In genomic region chr14:22508662-22509035, GRCh38 we compare ENCODE assay signal across 17 cellular contexts.
DNase-seq lines count a peak whose midpoint lies in the region; ATAC-seq and TF ChIP-seq lines count a peak whose summit lies in the region.
"Had no signal": no experiment of that assay in that cellular context is flagged by ENCODE, and none has a peak within 500 bp of the region (broad histone marks: within the 10 kb centered on the region; RNA-seq: fewer than 3 reads in every experiment).

No MANE protein-coding gene starts in this region.

- H3K27me3 Mint-ChIP-seq in CD4-positive, CD25-positive, alpha-beta regulatory T cell, result no peaks in the 10 kb centered on the region
- no peaks in the 10 kb centered on the region for H3K27me3 Mint-ChIP-seq in effector memory CD8-positive, alpha-beta T cell
- no peaks in the 10 kb centered on the region for H3K27me3 Mint-ChIP-seq in CD14-positive monocyte (ENCODE audit: low read depth in 3 of 3)

- no peaks in the 10 kb centered on the region for H3K79me2 ChIP-seq in SU-DHL-6 (ENCODE audit: insufficient read depth, low read length)

- no peaks in the 10 kb centered on the region for H3K36me3 ChIP-seq in A673 (ENCODE audit: insufficient read depth, low read length, poor library complexity, severe bottlenecking)
- H3K36me3 ChIP-seq in CD4-positive, CD25-positive, alpha-beta regulatory T cell (ENCODE audit: control insufficient read depth, insufficient read depth, low read length), result peaks cover 41% of the 10 kb centered on the region
- H3K36me3 ChIP-seq in SU-DHL-6 (ENCODE audit: low read length), result no peaks in the 10 kb centered on the region
- H3K36me3 ChIP-seq: pancreas had no signal

- peak overlapping the region; percentile 39 for H3K4me2 ChIP-seq in SU-DHL-6 (ENCODE audit: low read depth, low read length, poor library complexity, severe bottlenecking)
- H3K4me2 ChIP-seq: smooth muscle cell had no signal

- H3K9ac ChIP-seq in SU-DHL-6 (ENCODE audit: low read length), result peak overlapping the region; percentile 38

- H3K4me3 Mint-ChIP-seq in CD4-positive, CD25-positive, alpha-beta regulatory T cell, result peak overlapping the region; percentile 85 to 95 (median 89)
- peak overlapping the region; percentile 83 to 91 for H3K4me3 Mint-ChIP-seq in effector memory CD8-positive, alpha-beta T cell
- no peak overlapping the region for H3K4me3 Mint-ChIP-seq in CD14-positive monocyte
- H3K4me3 Mint-ChIP-seq: mesothelial cell of epicardium had no signal

- peaks cover 77% of the 10 kb centered on the region for H3K36me3 Mint-ChIP-seq in CD4-positive, CD25-positive, alpha-beta regulatory T cell
- H3K36me3 Mint-ChIP-seq in effector memory CD8-positive, alpha-beta T cell (ENCODE audit: insufficient read depth), result peaks cover 73% of the 10 kb centered on the region
- no peaks in the 10 kb centered on the region for H3K36me3 Mint-ChIP-seq in CD14-positive monocyte
- H3K36me3 Mint-ChIP-seq: mesothelial cell of epicardium had no signal

- TF ChIP-seq CTCF in A673 (conservative IDR thresholded peaks at IDR 0.05; ENCODE audit: low read depth, low read length), result no peak
- TF ChIP-seq CTCF in SU-DHL-6 (IDR thresholded peaks at IDR 0.05; ENCODE audit: insufficient read depth, low read length, poor library complexity, severe bottlenecking), result no peak
- no peak for TF ChIP-seq CTCF in CD14-positive monocyte (IDR thresholded peaks at IDR 0.05)

- H3K27ac ChIP-seq in A673 (ENCODE audit: low read depth, low read length, poor library complexity, severe bottlenecking), result peak overlapping the region; percentile 89
- H3K27ac ChIP-seq in CD4-positive, CD25-positive, alpha-beta regulatory T cell (ENCODE audit: insufficient read depth, low read length, poor library complexity, severe bottlenecking), result peak overlapping the region; percentile 99
- peak overlapping the region; percentile 82 for H3K27ac ChIP-seq in SU-DHL-6 (ENCODE audit: low read depth, low read length)
- H3K27ac ChIP-seq: pancreas, SK-N-MC had no signal

- no peaks in the 10 kb centered on the region for H3K9me3 Mint-ChIP-seq in CD4-positive, CD25-positive, alpha-beta regulatory T cell
- no peaks in the 10 kb centered on the region for H3K9me3 Mint-ChIP-seq in effector memory CD8-positive, alpha-beta T cell
- no peaks in the 10 kb centered on the region for H3K9me3 Mint-ChIP-seq in CD14-positive monocyte
- H3K9me3 Mint-ChIP-seq: mesothelial cell of epicardium had no signal

- H3K4me3 ChIP-seq in A673 (ENCODE audit: low read depth, low read length, poor library complexity, severe bottlenecking) (peak overlapping the region; percentile 20), SU-DHL-6 (ENCODE audit: insufficient read depth, low read length, poor library complexity, severe bottlenecking) (no peak overlapping the region)
- peak overlapping the region; percentile 90 for H3K4me3 ChIP-seq in CD4-positive, CD25-positive, alpha-beta regulatory T cell (ENCODE audit: low read depth, low read length)
- H3K4me3 ChIP-seq: K562, pancreas, SK-N-MC, smooth muscle cell had no signal

- H3F3A ChIP-seq in SU-DHL-6 (ENCODE audit: insufficient read depth), result peaks cover 23% of the 10 kb centered on the region; the same call in 1 of the 2 replicates

- H3K27me3 ChIP-seq in A673 (replicated peaks; ENCODE audit: insufficient read depth, low read depth, low read length, poor library complexity) (no peaks in the 10 kb centered on the region), SU-DHL-6 (ENCODE audit: low read length) (no peaks in the 10 kb centered on the region)
- no peaks in the 10 kb centered on the region for H3K27me3 ChIP-seq in CD4-positive, CD25-positive, alpha-beta regulatory T cell (ENCODE audit: control insufficient read depth, insufficient read depth, low read length)

- POLR2A ChIA-PET in A673 (lab: Charles Lee; ENCODE audit: low non-redundant PET), result interaction anchor here (0.6 kb wide), 1 partner anchor 8 kb away, joined by 3 read pairs; no protein-coding TSS in a partner anchor

- DNase-seq in A673 (ENCODE audit: low spot score) (peak; percentile 53), MV-4-11 (lab: John Stamatoyannopoulos, UW) (no peak), CD14-positive monocyte (ENCODE audit: low spot score) (no peak), cerebellar cortex (ENCODE audit: low spot score) (no peak)
- DNase-seq in CD4-positive, CD25-positive, alpha-beta regulatory T cell, result no peak
- DNase-seq in effector memory CD8-positive, alpha-beta T cell, result no peak
- DNase-seq: aorta, NCI-H1105 treated with DMSO at 0.1 percent for 48 hours, NCI-H446, OCI-M1, pancreas had no signal

- H4K20me1 ChIP-seq in SU-DHL-6 (ENCODE audit: low read depth, low read length), result no peaks in the 10 kb centered on the region

- peak overlapping the region; percentile 96 to 100 (median 99) for H3K27ac Mint-ChIP-seq in CD4-positive, CD25-positive, alpha-beta regulatory T cell
- peak overlapping the region; percentile 95 to 96 for H3K27ac Mint-ChIP-seq in effector memory CD8-positive, alpha-beta T cell
- no peak overlapping the region for H3K27ac Mint-ChIP-seq in CD14-positive monocyte
- H3K27ac Mint-ChIP-seq: mesothelial cell of epicardium had no signal

- H2AFZ ChIP-seq in SU-DHL-6 (ENCODE audit: low read depth, low read length, severe bottlenecking), result no peak overlapping the region

- H3K4me1 Mint-ChIP-seq in CD4-positive, CD25-positive, alpha-beta regulatory T cell, result peaks cover 30 to 84% (median 43%) of the 10 kb centered on the region in 4 donors
- peaks cover 35 to 39% of the 10 kb centered on the region in 2 donors for H3K4me1 Mint-ChIP-seq in effector memory CD8-positive, alpha-beta T cell (ENCODE audit: low read depth in 2 of 2)
- H3K4me1 Mint-ChIP-seq in CD14-positive monocyte, result peaks cover 6% of the 10 kb centered on the region

- intact Hi-C loops in A673 (cut with micrococcal nuclease; ENCODE audit: unreplicated experiment) (loop anchor here (5.0 kb wide), 1 partner anchor 39 kb away; no protein-coding TSS in a partner anchor), CD14-positive monocyte (cut with micrococcal nuclease) (no loop called here)

- ATAC-seq in CD4-positive, CD25-positive, alpha-beta regulatory T cell (ENCODE audit: low read depth in 2 of 2), result no peak
- no peak for ATAC-seq in effector memory CD8-positive, alpha-beta T cell (replicated peaks)
- ATAC-seq in HG03342 (IDR thresholded peaks at IDR 0.05; ENCODE audit: unreplicated experiment), result no peak
- ATAC-seq: K562, pancreas had no signal

- no TSS peak for BruUV-seq in A673 (replicated peaks; lab: Mats Ljungman, UMichigan)

- H3K9me2 ChIP-seq in SU-DHL-6 (replicated peaks; ENCODE audit: insufficient read depth, low read length), result no peaks in the 10 kb centered on the region

- H3K4me1 ChIP-seq in A673 (ENCODE audit: insufficient read depth, low read length, poor library complexity, severe bottlenecking), result peaks cover 92% of the 10 kb centered on the region
- H3K4me1 ChIP-seq in CD4-positive, CD25-positive, alpha-beta regulatory T cell (ENCODE audit: control insufficient read depth, insufficient read depth, low read length, poor library complexity, severe bottlenecking), result peaks cover 86% of the 10 kb centered on the region
- H3K4me1 ChIP-seq: pancreas had no signal

- CTCF ChIA-PET in A673 (lab: Charles Lee), result interaction anchor here (1.0 kb wide), 1 partner anchor 30 kb away, joined by 3 read pairs; no protein-coding TSS in a partner anchor

- no peaks in the 10 kb centered on the region for H3K9me3 ChIP-seq in A673 (ENCODE audit: low read depth, low read length, poor library complexity, severe bottlenecking)
- H3K9me3 ChIP-seq in CD4-positive, CD25-positive, alpha-beta regulatory T cell (ENCODE audit: control insufficient read depth in 2 of 2, low read length in 2 of 2), result no peaks in the 10 kb centered on the region
- no peaks in the 10 kb centered on the region for H3K9me3 ChIP-seq in SU-DHL-6 (ENCODE audit: insufficient read depth, low read length)
- H3K9me3 ChIP-seq: pancreas had no signal

Comparison
In these comparisons a context has a peak if more than half of its experiments do, and no peak if none do; other contexts are left out.
1. H3K27ac Mint-ChIP-seq: peak in CD4-positive, CD25-positive, alpha-beta regulatory T cell (3 of 3) and effector memory CD8-positive, alpha-beta T cell (2 of 2); none in CD14-positive monocyte (0 of 7).
2. H3K4me3 Mint-ChIP-seq: peak in CD4-positive, CD25-positive, alpha-beta regulatory T cell (4 of 4) and effector memory CD8-positive, alpha-beta T cell (2 of 2); none in CD14-positive monocyte (0 of 2).
3. Peak in every context shown above with its lines, with median percentiles within 50 percentile points of each other: H3K27ac ChIP-seq.